1 cellular context compared by ENCODE assay signal in genomic region chr4:184427093-184427492, GRCh38.
TF ChIP-seq lines count a peak whose summit lies in the region.

No MANE protein-coding gene starts in this region.

TF ChIP-seq in GM12878, 131 proteins besides CTCF, POLR2A, EP300 and RAD21:
- TF ChIP-seq POU2F2 (IDR thresholded peaks at IDR 0.05; ENCODE audit: borderline replicate concordance, low read depth, low read length) (no peak), HDAC6 (IDR thresholded peaks at IDR 0.05; ENCODE audit: unreplicated experiment) (no peak), SMARCA5 (IDR thresholded peaks at IDR 0.05) (no peak), CHD4 (IDR thresholded peaks at IDR 0.05) (no peak), ZNF384 (IDR thresholded peaks at IDR 0.05; ENCODE audit: borderline replicate concordance, low read depth, low read length) (no peak), PRDM15 (CRISPR knock-in tag; IDR thresholded peaks at IDR 0.05) (no peak), BCLAF1 (IDR thresholded peaks at IDR 0.05) (no peak), SMAD1 (IDR thresholded peaks at IDR 0.05; ENCODE audit: low read depth, partially characterized antibody) (no peak), JUND (IDR thresholded peaks at IDR 0.05; ENCODE audit: low read depth, low read length) (no peak)
